ENCODE assay signal across 13 cellular contexts in the genomic region with DNA sequence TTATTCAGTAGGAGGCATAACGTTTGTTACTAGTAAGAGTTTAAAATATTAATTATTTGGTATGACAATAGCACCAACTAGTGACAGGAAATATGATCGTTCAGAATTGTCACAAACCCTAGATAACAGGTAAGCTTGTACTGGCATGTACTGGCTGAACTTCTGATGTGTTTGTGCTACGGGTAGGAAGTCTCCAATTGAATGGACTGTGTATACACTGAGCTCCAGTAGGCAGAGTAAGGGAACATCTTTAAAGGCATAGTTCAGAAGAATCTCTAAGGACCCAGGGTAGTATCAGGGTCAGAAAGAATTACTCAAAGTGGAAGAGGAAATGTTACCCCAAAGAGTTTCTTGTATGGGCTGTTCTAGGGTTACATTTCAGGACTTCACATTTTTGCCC.
DNase-seq lines count a peak whose midpoint lies in the region; ATAC-seq and TF ChIP-seq lines count a peak whose summit lies in the region.
"Had no signal": no experiment of that assay in that cellular context is flagged by ENCODE, and none has a peak within 500 bp of the region (broad histone marks: within the 10 kb centered on the region; RNA-seq: fewer than 3 reads in every experiment).

No MANE protein-coding gene starts in this region.

- DNase-seq in COLO829 (ENCODE audit: low spot score) (peak; percentile 1), OCI-M1 (lab: John Stamatoyannopoulos, UW) (peak; percentile 60), heart left ventricle (no peak), brain microvascular endothelial cell (no peak), germinal center (ENCODE audit: low spot score) (no peak)
- DNase-seq in stimulated activated effector memory CD8-positive, alpha-beta T cell treated with anti-CD3 and anti-CD28 coated beads, Interleukin-12 subunit alpha, Interleukin-12 subunit beta, amount 100 ng/mL, for 72 hours (ENCODE audit: low spot score in 2 of 2): no peak
- DNase-seq: endodermal cell, GDM1, islet precursor cell had no signal

- no peak overlapping the region for H3K27ac Mint-ChIP-seq in stimulated activated effector memory CD8-positive, alpha-beta T cell treated with anti-CD3 and anti-CD28 coated beads, Interleukin-12 subunit alpha, Interleukin-12 subunit beta, amount 100 ng/mL, for 72 hours
- H3K27ac Mint-ChIP-seq: activated T-helper 17 cell treated with anti-CD3 and anti-CD28 coated beads, Interleukin-2, amount 50 U/mL, for 72 hours; endodermal cell had no signal

- no peaks in the 10 kb centered on the region for H3K36me3 Mint-ChIP-seq in stimulated activated effector memory CD8-positive, alpha-beta T cell treated with anti-CD3 and anti-CD28 coated beads, Interleukin-12 subunit alpha, Interleukin-12 subunit beta, amount 100 ng/mL, for 72 hours

- H3K4me3 ChIP-seq in heart left ventricle (no peak overlapping the region), brain microvascular endothelial cell (ENCODE audit: low read depth, low read length) (no peak overlapping the region)
- H3K4me3 ChIP-seq: SJCRH30 had no signal

- H3K4me3 Mint-ChIP-seq in stimulated activated effector memory CD8-positive, alpha-beta T cell treated with anti-CD3 and anti-CD28 coated beads, Interleukin-12 subunit alpha, Interleukin-12 subunit beta, amount 100 ng/mL, for 72 hours: no peak overlapping the region
- H3K4me3 Mint-ChIP-seq: activated T-helper 17 cell treated with anti-CD3 and anti-CD28 coated beads, Interleukin-2, amount 50 U/mL, for 72 hours; endodermal cell had no signal

- no peak for TF ChIP-seq POLR2A in heart left ventricle (IDR thresholded peaks at IDR 0.05)

- H3K36me3 ChIP-seq in heart left ventricle (no peaks in the 10 kb centered on the region), brain microvascular endothelial cell (replicated peaks) (no peaks in the 10 kb centered on the region)
- H3K36me3 ChIP-seq: SJCRH30 had no signal

- intact Hi-C loops in heart left ventricle (cut with DNase I): no loop called here

- in situ Hi-C loops in brain microvascular endothelial cell (cut with HindIII; ENCODE audit: low pct_ligation_motif_present, low sequenced_read_pairs): no loop called here

- H3K27me3 ChIP-seq in heart left ventricle (peaks cover 0 to 11% (median 0%) of the 10 kb centered on the region in 9 donors), brain microvascular endothelial cell (replicated peaks) (no peaks in the 10 kb centered on the region)
- H3K27me3 ChIP-seq: SJCRH30 had no signal

- no peaks in the 10 kb centered on the region for H3K9me3 ChIP-seq in heart left ventricle
- H3K9me3 ChIP-seq: SJCRH30 had no signal

- 28 to 41% (median 39%) methylated on average over 3 of the region's 3 CpGs for WGBS in heart left ventricle, 4 donors

- H3K27ac ChIP-seq in heart left ventricle (no peak overlapping the region), brain microvascular endothelial cell (no peak overlapping the region)
- H3K27ac ChIP-seq: SJCRH30 had no signal

- TF ChIP-seq CTCF in heart left ventricle (IDR thresholded peaks at IDR 0.05): no peak
- no peak for TF ChIP-seq CTCF in brain microvascular endothelial cell (IDR thresholded peaks at IDR 0.05; ENCODE audit: low read depth, low read length, missing control alignments)

- ATAC-seq in GM18511 (IDR thresholded peaks at IDR 0.05; ENCODE audit: unreplicated experiment): peak; percentile 84
- peak; percentile 73 for ATAC-seq in HG02884 (IDR thresholded peaks at IDR 0.05; ENCODE audit: unreplicated experiment)
- no peak for ATAC-seq in heart left ventricle
- no peak for ATAC-seq in stimulated activated effector memory CD8-positive, alpha-beta T cell treated with anti-CD3 and anti-CD28 coated beads, Interleukin-12 subunit alpha, Interleukin-12 subunit beta, amount 100 ng/mL, for 72 hours
- ATAC-seq: activated T-helper 17 cell treated with anti-CD3 and anti-CD28 coated beads, Interleukin-2, amount 50 U/mL, for 72 hours had no signal

- H3K9me3 Mint-ChIP-seq in stimulated activated effector memory CD8-positive, alpha-beta T cell treated with anti-CD3 and anti-CD28 coated beads, Interleukin-12 subunit alpha, Interleukin-12 subunit beta, amount 100 ng/mL, for 72 hours: no peaks in the 10 kb centered on the region
- H3K9me3 Mint-ChIP-seq: activated T-helper 17 cell treated with anti-CD3 and anti-CD28 coated beads, Interleukin-2, amount 50 U/mL, for 72 hours had no signal

- H3K4me1 ChIP-seq in heart left ventricle: no peaks in the 10 kb centered on the region
- H3K4me1 ChIP-seq: SJCRH30 had no signal

- no peaks in the 10 kb centered on the region for H3K4me1 Mint-ChIP-seq in stimulated activated effector memory CD8-positive, alpha-beta T cell treated with anti-CD3 and anti-CD28 coated beads, Interleukin-12 subunit alpha, Interleukin-12 subunit beta, amount 100 ng/mL, for 72 hours
- H3K4me1 Mint-ChIP-seq: activated T-helper 17 cell treated with anti-CD3 and anti-CD28 coated beads, Interleukin-2, amount 50 U/mL, for 72 hours; endodermal cell had no signal

Comparison
In these comparisons a context has a peak if more than half of its experiments do, and no peak if none do; other contexts are left out.
1. DNase-seq: peak in COLO829 (single experiment) and OCI-M1 (single experiment); none in heart left ventricle (0 of 5), brain microvascular endothelial cell (single experiment), stimulated activated effector memory CD8-positive, alpha-beta T cell treated with anti-CD3 and anti-CD28 coated beads, Interleukin-12 subunit alpha, Interleukin-12 subunit beta, amount 100 ng/mL, for 72 hours (0 of 2) and germinal center (single experiment).
2. ATAC-seq: peak in GM18511 (single experiment) and HG02884 (single experiment); none in heart left ventricle (0 of 4) and stimulated activated effector memory CD8-positive, alpha-beta T cell treated with anti-CD3 and anti-CD28 coated beads, Interleukin-12 subunit alpha, Interleukin-12 subunit beta, amount 100 ng/mL, for 72 hours (single experiment).